1 cellular context compared by ENCODE assay signal in genomic region chr16:59148312-59148711, GRCh38.
TF ChIP-seq lines count a peak whose summit lies in the region.

No MANE protein-coding gene starts in this region.

TF ChIP-seq in GM23338, 12 proteins besides CTCF, POLR2A, EP300 and RAD21 (continued from another document):
- TF ChIP-seq, protein P1, sequence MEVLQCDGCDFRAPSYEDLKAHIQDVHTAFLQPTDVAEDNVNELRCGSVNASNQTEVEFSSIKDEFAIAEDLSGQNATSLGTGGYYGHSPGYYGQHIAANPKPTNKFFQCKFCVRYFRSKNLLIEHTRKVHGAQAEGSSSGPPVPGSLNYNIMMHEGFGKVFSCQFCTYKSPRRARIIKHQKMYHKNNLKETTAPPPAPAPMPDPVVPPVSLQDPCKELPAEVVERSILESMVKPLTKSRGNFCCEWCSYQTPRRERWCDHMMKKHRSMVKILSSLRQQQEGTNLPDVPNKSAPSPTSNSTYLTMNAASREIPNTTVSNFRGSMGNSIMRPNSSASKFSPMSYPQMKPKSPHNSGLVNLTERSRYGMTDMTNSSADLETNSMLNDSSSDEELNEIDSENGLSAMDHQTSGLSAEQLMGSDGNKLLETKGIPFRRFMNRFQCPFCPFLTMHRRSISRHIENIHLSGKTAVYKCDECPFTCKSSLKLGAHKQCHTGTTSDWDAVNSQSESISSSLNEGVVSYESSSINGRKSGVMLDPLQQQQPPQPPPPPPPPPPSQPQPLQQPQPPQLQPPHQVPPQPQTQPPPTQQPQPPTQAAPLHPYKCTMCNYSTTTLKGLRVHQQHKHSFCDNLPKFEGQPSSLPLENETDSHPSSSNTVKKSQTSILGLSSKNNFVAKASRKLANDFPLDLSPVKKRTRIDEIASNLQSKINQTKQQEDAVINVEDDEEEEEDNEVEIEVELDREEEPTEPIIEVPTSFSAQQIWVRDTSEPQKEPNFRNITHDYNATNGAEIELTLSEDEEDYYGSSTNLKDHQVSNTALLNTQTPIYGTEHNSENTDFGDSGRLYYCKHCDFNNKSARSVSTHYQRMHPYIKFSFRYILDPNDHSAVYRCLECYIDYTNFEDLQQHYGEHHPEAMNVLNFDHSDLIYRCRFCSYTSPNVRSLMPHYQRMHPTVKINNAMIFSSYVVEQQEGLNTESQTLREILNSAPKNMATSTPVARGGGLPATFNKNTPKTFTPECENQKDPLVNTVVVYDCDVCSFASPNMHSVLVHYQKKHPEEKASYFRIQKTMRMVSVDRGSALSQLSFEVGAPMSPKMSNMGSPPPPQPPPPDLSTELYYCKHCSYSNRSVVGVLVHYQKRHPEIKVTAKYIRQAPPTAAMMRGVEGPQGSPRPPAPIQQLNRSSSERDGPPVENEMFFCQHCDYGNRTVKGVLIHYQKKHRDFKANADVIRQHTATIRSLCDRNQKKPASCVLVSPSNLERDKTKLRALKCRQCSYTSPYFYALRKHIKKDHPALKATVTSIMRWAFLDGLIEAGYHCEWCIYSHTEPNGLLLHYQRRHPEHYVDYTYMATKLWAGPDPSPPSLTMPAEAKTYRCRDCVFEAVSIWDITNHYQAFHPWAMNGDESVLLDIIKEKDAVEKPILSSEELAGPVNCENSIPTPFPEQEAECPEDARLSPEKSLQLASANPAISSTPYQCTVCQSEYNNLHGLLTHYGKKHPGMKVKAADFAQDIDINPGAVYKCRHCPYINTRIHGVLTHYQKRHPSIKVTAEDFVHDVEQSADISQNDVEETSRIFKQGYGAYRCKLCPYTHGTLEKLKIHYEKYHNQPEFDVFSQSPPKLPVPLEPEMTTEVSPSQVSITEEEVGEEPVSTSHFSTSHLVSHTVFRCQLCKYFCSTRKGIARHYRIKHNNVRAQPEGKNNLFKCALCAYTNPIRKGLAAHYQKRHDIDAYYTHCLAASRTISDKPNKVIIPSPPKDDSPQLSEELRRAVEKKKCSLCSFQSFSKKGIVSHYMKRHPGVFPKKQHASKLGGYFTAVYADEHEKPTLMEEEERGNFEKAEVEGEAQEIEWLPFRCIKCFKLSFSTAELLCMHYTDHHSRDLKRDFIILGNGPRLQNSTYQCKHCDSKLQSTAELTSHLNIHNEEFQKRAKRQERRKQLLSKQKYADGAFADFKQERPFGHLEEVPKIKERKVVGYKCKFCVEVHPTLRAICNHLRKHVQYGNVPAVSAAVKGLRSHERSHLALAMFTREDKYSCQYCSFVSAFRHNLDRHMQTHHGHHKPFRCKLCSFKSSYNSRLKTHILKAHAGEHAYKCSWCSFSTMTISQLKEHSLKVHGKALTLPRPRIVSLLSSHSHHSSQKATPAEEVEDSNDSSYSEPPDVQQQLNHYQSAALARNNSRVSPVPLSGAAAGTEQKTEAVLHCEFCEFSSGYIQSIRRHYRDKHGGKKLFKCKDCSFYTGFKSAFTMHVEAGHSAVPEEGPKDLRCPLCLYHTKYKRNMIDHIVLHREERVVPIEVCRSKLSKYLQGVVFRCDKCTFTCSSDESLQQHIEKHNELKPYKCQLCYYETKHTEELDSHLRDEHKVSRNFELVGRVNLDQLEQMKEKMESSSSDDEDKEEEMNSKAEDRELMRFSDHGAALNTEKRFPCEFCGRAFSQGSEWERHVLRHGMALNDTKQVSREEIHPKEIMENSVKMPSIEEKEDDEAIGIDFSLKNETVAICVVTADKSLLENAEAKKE (CRISPR knock-in tag; IDR thresholded peaks at IDR 0.05) = no peak
- TF ChIP-seq EZH2phosphoT487 (IDR thresholded peaks at IDR 0.05; ENCODE audit: unreplicated experiment) (no peak), EZH2 (IDR thresholded peaks at IDR 0.05; ENCODE audit: low read depth, unreplicated experiment) (no peak), ETS1 (IDR thresholded peaks at IDR 0.05) (no peak), ZNF331 (CRISPR knock-in tag; IDR thresholded peaks at IDR 0.05; ENCODE audit: low read depth) (no peak), CREB1 (CRISPR knock-in tag; IDR thresholded peaks at IDR 0.05; ENCODE audit: low read depth) (no peak), STAT1 (IDR thresholded peaks at IDR 0.05; ENCODE audit: unreplicated experiment) (no peak)
